Comparison of ENCODE assay signal across 17 cellular contexts in the genomic region with DNA sequence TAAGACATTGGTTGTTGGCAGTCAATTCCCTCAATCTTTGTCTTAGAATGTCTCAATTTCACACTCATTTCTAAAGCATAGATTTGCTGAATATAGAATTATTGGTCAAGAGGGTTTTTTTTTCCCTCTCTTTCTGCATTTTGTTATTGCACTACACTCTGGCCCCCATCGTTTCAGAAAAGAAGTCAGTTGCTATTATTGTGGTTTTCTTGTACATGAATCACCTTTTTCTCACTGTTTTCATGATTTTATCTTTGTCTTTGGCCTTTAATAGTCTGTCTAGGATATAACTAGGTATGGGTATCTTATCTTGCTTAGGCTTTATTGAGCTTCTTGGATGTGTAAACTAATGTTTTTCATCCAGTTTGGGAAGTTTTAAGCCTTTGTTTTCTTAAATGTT.
DNase-seq lines count a peak whose midpoint lies in the region; ATAC-seq and TF ChIP-seq lines count a peak whose summit lies in the region.
"Had no signal": no experiment of that assay in that cellular context is flagged by ENCODE, and none has a peak within 500 bp of the region (broad histone marks: within the 10 kb centered on the region; RNA-seq: fewer than 3 reads in every experiment).

No MANE protein-coding gene starts in this region.

- H3K79me2 ChIP-seq in SK-N-SH (ENCODE audit: insufficient read depth): no peaks in the 10 kb centered on the region
- no peaks in the 10 kb centered on the region for H3K79me2 ChIP-seq in smooth muscle cell (ENCODE audit: low read depth)

- H2AFZ ChIP-seq in SK-N-SH (ENCODE audit: low read depth) (no peak overlapping the region), smooth muscle cell (ENCODE audit: low read depth) (peak overlapping the region; percentile 5)
- H2AFZ ChIP-seq: GM23338 had no signal

- H3K36me3 ChIP-seq in SK-N-SH (replicated peaks in 1 of 2; ENCODE audit: control insufficient read depth in 1 of 2, insufficient read depth in 2 of 2, low read length in 1 of 2): no peaks in the 10 kb centered on the region
- no peaks in the 10 kb centered on the region for H3K36me3 ChIP-seq in smooth muscle cell (ENCODE audit: low read depth)
- no peaks in the 10 kb centered on the region for H3K36me3 ChIP-seq in tibial artery

- H3K4me1 ChIP-seq in SK-N-SH (ENCODE audit: control insufficient read depth in 1 of 2, insufficient read depth in 2 of 2, low read depth in 1 of 2, low read length in 1 of 2): no peaks in the 10 kb centered on the region
- H3K4me1 ChIP-seq in smooth muscle cell (ENCODE audit: low read depth): no peaks in the 10 kb centered on the region
- no peaks in the 10 kb centered on the region for H3K4me1 ChIP-seq in tibial artery
- H3K4me1 ChIP-seq: A549 had no signal

- H3K9me2 ChIP-seq in SK-N-SH: no peaks in the 10 kb centered on the region

- no peaks in the 10 kb centered on the region for H3K27me3 ChIP-seq in SK-N-SH (ENCODE audit: insufficient read depth)
- H3K27me3 ChIP-seq in smooth muscle cell (ENCODE audit: low read depth): no peaks in the 10 kb centered on the region
- H3K27me3 ChIP-seq in tibial artery: no peaks in the 10 kb centered on the region

- H3K27ac ChIP-seq in SK-N-SH (ENCODE audit: low read depth in 2 of 2, low read length in 1 of 2) (no peak overlapping the region), smooth muscle cell (ENCODE audit: low read depth) (no peak overlapping the region), tibial artery (no peak overlapping the region)
- H3K27ac ChIP-seq: 22Rv1, A549, C4-2B had no signal

- TF ChIP-seq EP300 in SK-N-SH (IDR thresholded peaks at IDR 0.05; ENCODE audit: borderline replicate concordance in 1 of 2, low read depth in 1 of 2, low read length in 1 of 2): no peak

- no peak overlapping the region for H3K4me2 ChIP-seq in SK-N-SH
- H3K4me2 ChIP-seq in smooth muscle cell: no peak overlapping the region
- H3K4me2 ChIP-seq: A549, GM23338 had no signal

- no peak for TF ChIP-seq RAD21 in SK-N-SH (IDR thresholded peaks at IDR 0.05; ENCODE audit: low read length)

- TF ChIP-seq CTCF in SK-N-SH (IDR thresholded peaks at IDR 0.05): no peak
- no peak for TF ChIP-seq CTCF in smooth muscle cell (IDR thresholded peaks at IDR 0.05; ENCODE audit: borderline replicate concordance, insufficient read depth, poor library complexity, severe bottlenecking)
- TF ChIP-seq CTCF in tibial artery (IDR thresholded peaks at IDR 0.05): no peak

- POLR2A ChIA-PET in SK-N-SH (lab: Yijun Ruan, JAX): no interaction called here

- H4K20me1 ChIP-seq in SK-N-SH (ENCODE audit: insufficient read depth): no peaks in the 10 kb centered on the region
- no peaks in the 10 kb centered on the region for H4K20me1 ChIP-seq in smooth muscle cell (ENCODE audit: low read depth)

- WGBS in SK-N-SH (ENCODE audit: low lambda C conversion rate): 0% methylated on average over 1 of the region's 1 CpG
- WGBS in smooth muscle cell (ENCODE audit: low lambda C conversion rate): 45% methylated on average over 1 of the region's 1 CpG

- CTCF ChIA-PET in SK-N-SH (lab: Yijun Ruan, JAX): no interaction called here

- intact Hi-C loops in left colon (cut with DNase I, micrococcal nuclease) (no loop called here), tibial artery (cut with DNase I; ENCODE audit: low total_unique reads) (no loop called here)

- H3K9me3 ChIP-seq in SK-N-SH (no peaks in the 10 kb centered on the region), smooth muscle cell (replicated peaks; ENCODE audit: low read depth) (no peaks in the 10 kb centered on the region), tibial artery (no peaks in the 10 kb centered on the region)

- ATAC-seq in SK-N-SH treated with all-trans-retinoic acid at 6 μM for 48 hours: no peak
- ATAC-seq in left colon: no peak
- ATAC-seq: A549, GM23338 had no signal

- DNase-seq in SK-N-SH: no peak
- DNase-seq in HT1080 (ENCODE audit: low read depth): peak; percentile 13
- peak; percentile 39 for DNase-seq in RPMI7951 (ENCODE audit: low read depth)
- DNase-seq in smooth muscle cell (lab: John Stamatoyannopoulos, UW; ENCODE audit: unreplicated experiment): no peak
- no peak for DNase-seq in left colon
- no peak for DNase-seq in tibial artery
- DNase-seq: AML-193; Calu3; CD4-positive, alpha-beta memory T cell; DMS79 treated with DMSO at 0.1 percent for 48 hours; GF-D8; HCEC 1CT had no signal

- H3K9ac ChIP-seq in SK-N-SH (no peak overlapping the region), smooth muscle cell (ENCODE audit: low read depth) (no peak overlapping the region)

- H3K4me3 ChIP-seq in SK-N-SH (ENCODE audit: low read depth in 2 of 2, low read length in 1 of 2): no peak overlapping the region
- no peak overlapping the region for H3K4me3 ChIP-seq in smooth muscle cell
- H3K4me3 ChIP-seq in tibial artery: no peak overlapping the region
- H3K4me3 ChIP-seq: A549, GM23338 had no signal

- H3F3A ChIP-seq in SK-N-SH (replicated peaks; ENCODE audit: insufficient read depth) (peaks cover 9% of the 10 kb centered on the region), smooth muscle cell (ENCODE audit: low read depth) (no peaks in the 10 kb centered on the region)

TF ChIP-seq in SK-N-SH, 30 proteins besides CTCF, POLR2A, EP300 and RAD21:
- TF ChIP-seq JUND (IDR thresholded peaks at IDR 0.05) (peak; percentile 28; the same call in 1 of the 2 replicates), FOSL2 (IDR thresholded peaks at IDR 0.05; ENCODE audit: borderline replicate concordance, low read depth) (peak; percentile 12; the same call in 1 of the 2 replicates)
- TF ChIP-seq, protein P1, sequence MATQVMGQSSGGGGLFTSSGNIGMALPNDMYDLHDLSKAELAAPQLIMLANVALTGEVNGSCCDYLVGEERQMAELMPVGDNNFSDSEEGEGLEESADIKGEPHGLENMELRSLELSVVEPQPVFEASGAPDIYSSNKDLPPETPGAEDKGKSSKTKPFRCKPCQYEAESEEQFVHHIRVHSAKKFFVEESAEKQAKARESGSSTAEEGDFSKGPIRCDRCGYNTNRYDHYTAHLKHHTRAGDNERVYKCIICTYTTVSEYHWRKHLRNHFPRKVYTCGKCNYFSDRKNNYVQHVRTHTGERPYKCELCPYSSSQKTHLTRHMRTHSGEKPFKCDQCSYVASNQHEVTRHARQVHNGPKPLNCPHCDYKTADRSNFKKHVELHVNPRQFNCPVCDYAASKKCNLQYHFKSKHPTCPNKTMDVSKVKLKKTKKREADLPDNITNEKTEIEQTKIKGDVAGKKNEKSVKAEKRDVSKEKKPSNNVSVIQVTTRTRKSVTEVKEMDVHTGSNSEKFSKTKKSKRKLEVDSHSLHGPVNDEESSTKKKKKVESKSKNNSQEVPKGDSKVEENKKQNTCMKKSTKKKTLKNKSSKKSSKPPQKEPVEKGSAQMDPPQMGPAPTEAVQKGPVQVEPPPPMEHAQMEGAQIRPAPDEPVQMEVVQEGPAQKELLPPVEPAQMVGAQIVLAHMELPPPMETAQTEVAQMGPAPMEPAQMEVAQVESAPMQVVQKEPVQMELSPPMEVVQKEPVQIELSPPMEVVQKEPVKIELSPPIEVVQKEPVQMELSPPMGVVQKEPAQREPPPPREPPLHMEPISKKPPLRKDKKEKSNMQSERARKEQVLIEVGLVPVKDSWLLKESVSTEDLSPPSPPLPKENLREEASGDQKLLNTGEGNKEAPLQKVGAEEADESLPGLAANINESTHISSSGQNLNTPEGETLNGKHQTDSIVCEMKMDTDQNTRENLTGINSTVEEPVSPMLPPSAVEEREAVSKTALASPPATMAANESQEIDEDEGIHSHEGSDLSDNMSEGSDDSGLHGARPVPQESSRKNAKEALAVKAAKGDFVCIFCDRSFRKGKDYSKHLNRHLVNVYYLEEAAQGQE (IDR thresholded peaks at IDR 0.05; ENCODE audit: low read depth, low read length): no peak

TF ChIP-seq in SK-N-SH treated with all-trans-retinoic acid at 6 μM for 48 hours, 23 proteins besides CTCF, POLR2A, EP300 and RAD21 (continues in another document):
- TF ChIP-seq, protein P2, sequence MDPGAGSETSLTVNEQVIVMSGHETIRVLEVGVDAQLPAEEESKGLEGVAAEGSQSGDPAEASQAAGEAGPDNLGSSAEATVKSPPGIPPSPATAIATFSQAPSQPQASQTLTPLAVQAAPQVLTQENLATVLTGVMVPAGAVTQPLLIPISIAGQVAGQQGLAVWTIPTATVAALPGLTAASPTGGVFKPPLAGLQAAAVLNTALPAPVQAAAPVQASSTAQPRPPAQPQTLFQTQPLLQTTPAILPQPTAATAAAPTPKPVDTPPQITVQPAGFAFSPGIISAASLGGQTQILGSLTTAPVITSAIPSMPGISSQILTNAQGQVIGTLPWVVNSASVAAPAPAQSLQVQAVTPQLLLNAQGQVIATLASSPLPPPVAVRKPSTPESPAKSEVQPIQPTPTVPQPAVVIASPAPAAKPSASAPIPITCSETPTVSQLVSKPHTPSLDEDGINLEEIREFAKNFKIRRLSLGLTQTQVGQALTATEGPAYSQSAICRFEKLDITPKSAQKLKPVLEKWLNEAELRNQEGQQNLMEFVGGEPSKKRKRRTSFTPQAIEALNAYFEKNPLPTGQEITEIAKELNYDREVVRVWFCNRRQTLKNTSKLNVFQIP (CRISPR knock-in tag; IDR thresholded peaks at IDR 0.05; ENCODE audit: borderline replicate concordance, low read depth): no peak
- TF ChIP-seq, protein P3, sequence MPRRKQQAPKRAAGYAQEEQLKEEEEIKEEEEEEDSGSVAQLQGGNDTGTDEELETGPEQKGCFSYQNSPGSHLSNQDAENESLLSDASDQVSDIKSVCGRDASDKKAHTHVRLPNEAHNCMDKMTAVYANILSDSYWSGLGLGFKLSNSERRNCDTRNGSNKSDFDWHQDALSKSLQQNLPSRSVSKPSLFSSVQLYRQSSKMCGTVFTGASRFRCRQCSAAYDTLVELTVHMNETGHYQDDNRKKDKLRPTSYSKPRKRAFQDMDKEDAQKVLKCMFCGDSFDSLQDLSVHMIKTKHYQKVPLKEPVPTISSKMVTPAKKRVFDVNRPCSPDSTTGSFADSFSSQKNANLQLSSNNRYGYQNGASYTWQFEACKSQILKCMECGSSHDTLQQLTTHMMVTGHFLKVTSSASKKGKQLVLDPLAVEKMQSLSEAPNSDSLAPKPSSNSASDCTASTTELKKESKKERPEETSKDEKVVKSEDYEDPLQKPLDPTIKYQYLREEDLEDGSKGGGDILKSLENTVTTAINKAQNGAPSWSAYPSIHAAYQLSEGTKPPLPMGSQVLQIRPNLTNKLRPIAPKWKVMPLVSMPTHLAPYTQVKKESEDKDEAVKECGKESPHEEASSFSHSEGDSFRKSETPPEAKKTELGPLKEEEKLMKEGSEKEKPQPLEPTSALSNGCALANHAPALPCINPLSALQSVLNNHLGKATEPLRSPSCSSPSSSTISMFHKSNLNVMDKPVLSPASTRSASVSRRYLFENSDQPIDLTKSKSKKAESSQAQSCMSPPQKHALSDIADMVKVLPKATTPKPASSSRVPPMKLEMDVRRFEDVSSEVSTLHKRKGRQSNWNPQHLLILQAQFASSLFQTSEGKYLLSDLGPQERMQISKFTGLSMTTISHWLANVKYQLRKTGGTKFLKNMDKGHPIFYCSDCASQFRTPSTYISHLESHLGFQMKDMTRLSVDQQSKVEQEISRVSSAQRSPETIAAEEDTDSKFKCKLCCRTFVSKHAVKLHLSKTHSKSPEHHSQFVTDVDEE (CRISPR knock-in tag; IDR thresholded peaks at IDR 0.05): no peak
- TF ChIP-seq ZNF8 (CRISPR knock-in tag; IDR thresholded peaks at IDR 0.05): no peak
- TF ChIP-seq RARB (CRISPR knock-in tag; IDR thresholded peaks at IDR 0.05): no peak
- no peak for TF ChIP-seq ESRRG (CRISPR knock-in tag; IDR thresholded peaks at IDR 0.05)
- TF ChIP-seq ZC3H10 (CRISPR knock-in tag; IDR thresholded peaks at IDR 0.05): no peak
- no peak for TF ChIP-seq ZFP30 (CRISPR knock-in tag; IDR thresholded peaks at IDR 0.05)

Comparison
In these comparisons a context has a peak if more than half of its experiments do, and no peak if none do; other contexts are left out.
1. DNase-seq: peak in HT1080 (single experiment) and RPMI7951 (single experiment); none in SK-N-SH (single experiment), smooth muscle cell (single experiment), left colon (0 of 2) and tibial artery (0 of 2).